In genomic region chr11:47127213-47127612, GRCh38 we compare ENCODE assay signal across 18 cellular contexts. TPM values are rescaled to one million over a fixed set of nuclear protein-coding genes. Genes with fewer than 3 reads are reported as not detected.
A peak's percentile ranks its signal among the peaks of the same experiment; 100 is the strongest.
DNase-seq lines count a peak whose midpoint lies in the region; ATAC-seq, FAIRE-seq and TF ChIP-seq lines count a peak whose summit lies in the region.
"Had no signal": no experiment of that assay in that cellular context is flagged by ENCODE, and none has a peak within 500 bp of the region (broad histone marks: within the 10 kb centered on the region; RNA-seq: fewer than 3 reads in every experiment).

No MANE protein-coding gene starts in this region.

- H3K36me3 Mint-ChIP-seq in WTC11: no peaks in the 10 kb centered on the region

- H3K27ac Mint-ChIP-seq in WTC11: peak overlapping the region; percentile 23; the same call in 1 of the 2 replicates
- H3K27ac Mint-ChIP-seq: CD4-positive, CD25-positive, alpha-beta regulatory T cell had no signal

- DNase-seq in NCI-H1092 treated with DMSO at 0.1 percent for 48 hours (lab: John Stamatoyannopoulos, UW) (peak; percentile 23), NCI-H1092 (lab: John Stamatoyannopoulos, UW) (no peak), COR-L47 (lab: John Stamatoyannopoulos, UW) (peak; percentile 31), NCI-H146 treated with DMSO at 0.1 percent for 48 hours (lab: John Stamatoyannopoulos, UW; ENCODE audit: unreplicated experiment) (peak; percentile 99), WTC11 (ENCODE audit: low spot score) (no peak), GM12891 (ENCODE audit: insufficient read length, low spot score) (no peak), DMS79 (lab: John Stamatoyannopoulos, UW) (no peak), NK-92 (lab: John Stamatoyannopoulos, UW; ENCODE audit: unreplicated experiment) (no peak)
- DNase-seq: BE2C; Calu3; CD4-positive, CD25-positive, alpha-beta regulatory T cell; DND-41; IMR-90; NCI-H2107; NCI-H446; NCI-H82; T1000 had no signal

- CTCF ChIA-PET in WTC11 (lab: Charles Lee): interaction anchor here (1.0 kb wide), 1 partner anchor 24 kb away, joined by 3 read pairs; no protein-coding TSS in a partner anchor

- H3K27me3 Mint-ChIP-seq in WTC11 (ENCODE audit: low read depth): no peaks in the 10 kb centered on the region
- H3K27me3 Mint-ChIP-seq: CD4-positive, CD25-positive, alpha-beta regulatory T cell had no signal

- no peak overlapping the region for H3K4me3 Mint-ChIP-seq in WTC11
- H3K4me3 Mint-ChIP-seq: CD4-positive, CD25-positive, alpha-beta regulatory T cell had no signal

- POLR2A ChIA-PET in WTC11 (lab: Charles Lee): no interaction called here

- H3K9me3 Mint-ChIP-seq in WTC11: no peaks in the 10 kb centered on the region
- H3K9me3 Mint-ChIP-seq: CD4-positive, CD25-positive, alpha-beta regulatory T cell had no signal

- no peak for ATAC-seq in WTC11

- no peak for TF ChIP-seq POLR2A in GM12891 (IDR thresholded peaks at IDR 0.05; ENCODE audit: low read depth, low read length)

- FAIRE-seq in GM12891 (lab: Jason Lieb, UNC): no peak
- FAIRE-seq: HTR-8/SVneo had no signal

- H3K4me1 Mint-ChIP-seq in WTC11: peaks cover 40% of the 10 kb centered on the region
- H3K4me1 Mint-ChIP-seq: CD4-positive, CD25-positive, alpha-beta regulatory T cell had no signal

- no peak for TF ChIP-seq CTCF in WTC11 (IDR thresholded peaks at IDR 0.05)

TF ChIP-seq in WTC11, 78 proteins besides CTCF, POLR2A, EP300 and RAD21:
- TF ChIP-seq SMAD4 (CRISPR knock-in tag; IDR thresholded peaks at IDR 0.05) (no peak), ZNF671 (CRISPR knock-in tag; IDR thresholded peaks at IDR 0.05) (no peak), HMGXB4 (CRISPR knock-in tag; IDR thresholded peaks at IDR 0.05) (no peak), TP53 (CRISPR knock-in tag; IDR thresholded peaks at IDR 0.05) (no peak), ZNF219 (CRISPR knock-in tag; IDR thresholded peaks at IDR 0.05; ENCODE audit: borderline replicate concordance) (no peak), FOXJ3 (CRISPR knock-in tag; IDR thresholded peaks at IDR 0.05; ENCODE audit: borderline replicate concordance) (no peak)

TF ChIP-seq in GM12891, 5 proteins besides CTCF, POLR2A, EP300 and RAD21:
- TF ChIP-seq SPI1 (IDR thresholded peaks at IDR 0.05; ENCODE audit: low read depth, low read length) (no peak), PAX5 (IDR thresholded peaks at IDR 0.05; ENCODE audit: insufficient read depth, low read length, severe bottlenecking) (no peak), TAF1 (IDR thresholded peaks at IDR 0.05; ENCODE audit: low read depth, low read length) (no peak), POU2F2 (IDR thresholded peaks at IDR 0.05; ENCODE audit: low read depth, low read length) (no peak), POLR2AphosphoS5 (IDR thresholded peaks at IDR 0.05; ENCODE audit: low read depth, low read length) (no peak)

RNA-seq across cellular contexts. Expression of gene ARFGAP2, which starts 49.5 kb away (rescaled TPM):
- 55.7 to 73.0 TPM (median 60.5 TPM) in 3 replicates for total RNA-seq in WTC11 (2021)
- polyA plus RNA-seq in GM12891 (2012; ENCODE audit: low read depth, missing spikeins): 48.9 TPM

RNA-seq across cellular contexts. Expression of gene PACSIN3, which starts 59.0 kb away (rescaled TPM):
- total RNA-seq in WTC11 (2021): 74.5 to 77.1 TPM (median 76.8 TPM) in 3 replicates
- 0.87 TPM for polyA plus RNA-seq in GM12891 (2012; ENCODE audit: low read depth, missing spikeins)
- total RNA-seq: CD4-positive, CD25-positive, alpha-beta regulatory T cell had no signal

Comparison
In these comparisons a context has a peak if more than half of its experiments do, and no peak if none do; other contexts are left out.
1. DNase-seq: peak in NCI-H1092 treated with DMSO at 0.1 percent for 48 hours (single experiment), COR-L47 (single experiment) and NCI-H146 treated with DMSO at 0.1 percent for 48 hours (single experiment); none in NCI-H1092 (single experiment), WTC11 (single experiment), GM12891 (single experiment), DMS79 (single experiment) and NK-92 (single experiment).